Comparison of ENCODE assay signal across 9 cellular contexts in genomic region chr10:133257489-133258065, GRCh38. TPM values are rescaled to one million over a fixed set of nuclear protein-coding genes. Genes with fewer than 3 reads are reported as not detected.
DNase-seq lines count a peak whose midpoint lies in the region; ATAC-seq, FAIRE-seq and TF ChIP-seq lines count a peak whose summit lies in the region.
"Had no signal": no experiment of that assay in that cellular context is flagged by ENCODE, and none has a peak within 500 bp of the region (broad histone marks: within the 10 kb centered on the region; RNA-seq: fewer than 3 reads in every experiment).

No MANE protein-coding gene starts in this region.

- WGBS in pancreas, 2 donors = 2 to 4% methylated on average over 27 of the region's 27 CpGs

- H3K36me3 ChIP-seq in pancreas = no peaks in the 10 kb centered on the region

- no peaks in the 10 kb centered on the region for H3K36me3 Mint-ChIP-seq in glutamatergic neuron (ENCODE audit: unreplicated experiment)

- TF ChIP-seq CTCF in HL-60 (IDR thresholded peaks at IDR 0.05; ENCODE audit: insufficient read depth, low read length) (no peak), glutamatergic neuron (IDR thresholded peaks at IDR 0.05; ENCODE audit: partially characterized antibody, unreplicated experiment) (no peak), pancreas (IDR thresholded peaks at IDR 0.05) (peak in 3 of 4 donors; percentile 13 to 15 (median 14))

- no peaks in the 10 kb centered on the region for H3K9me3 ChIP-seq in pancreas

- H3K27me3 Mint-ChIP-seq in glutamatergic neuron (ENCODE audit: unreplicated experiment) = peaks cover 4% of the 10 kb centered on the region

- ATAC-seq in pancreas (peak; percentile 61 to 79 (median 69)), HG03025 (IDR thresholded peaks at IDR 0.05; ENCODE audit: low FRiP score, unreplicated experiment) (no peak)

- no peak overlapping the region for H3K27ac Mint-ChIP-seq in glutamatergic neuron (ENCODE audit: unreplicated experiment)

- H3K9me3 Mint-ChIP-seq in glutamatergic neuron (ENCODE audit: unreplicated experiment) = peaks cover 2% of the 10 kb centered on the region

- H3K4me3 ChIP-seq in HL-60 (replicated peaks; ENCODE audit: insufficient read depth, low read length) (no peak overlapping the region), pancreas (peak overlapping the region in 2 of 4 donors; percentile 29 to 40)

- H3K27me3 ChIP-seq in HL-60 (ENCODE audit: insufficient read depth, poor library complexity, severe bottlenecking) = no peaks in the 10 kb centered on the region
- H3K27me3 ChIP-seq in pancreas = no peaks in the 10 kb centered on the region

- peaks cover 0 to 26% (median 12%) of the 10 kb centered on the region in 3 donors for H3K4me1 ChIP-seq in pancreas

- peak overlapping the region; percentile 77 for H3K27ac ChIP-seq in HL-60 (replicated peaks)
- peak overlapping the region; percentile 42 to 80 (median 64) for H3K27ac ChIP-seq in pancreas

- H3K4me3 Mint-ChIP-seq in glutamatergic neuron (ENCODE audit: unreplicated experiment) = no peak overlapping the region

- intact Hi-C loops in pancreas (cut with DNase I) = no loop called here

- peaks cover 10% of the 10 kb centered on the region for H3K4me1 Mint-ChIP-seq in glutamatergic neuron (ENCODE audit: low read depth, unreplicated experiment)

- FAIRE-seq in pancreas (lab: Jason Lieb, UNC) = no peak

- peak; percentile 15 for DNase-seq in DMS53 treated with DMSO at 0.1 percent for 48 hours (lab: John Stamatoyannopoulos, UW; ENCODE audit: unreplicated experiment)
- peak; percentile 78 to 85 for DNase-seq in HL-60 (ENCODE audit: low read depth in 1 of 2, low spot score in 1 of 2)
- DNase-seq in activated CD4-positive, alpha-beta T cell treated with anti-CD3 and anti-CD28 coated beads, Interleukin-2, amount 50 U/mL, for 48 hours = peak; percentile 36 to 50
- DNase-seq in glutamatergic neuron = peak; percentile 51
- DNase-seq in pancreas = peak; percentile 76 to 91 (median 84)
- no peak for DNase-seq in central memory CD4-positive, alpha-beta T cell
- no peak for DNase-seq in DMS153 treated with DMSO at 0.1 percent for 48 hours (lab: John Stamatoyannopoulos, UW; ENCODE audit: unreplicated experiment)

RNA-seq across cellular contexts. Expression of gene ADAM8, which starts 19.1 kb away (rescaled TPM):
- total RNA-seq in glutamatergic neuron (ENCODE audit: unreplicated experiment) (5.4 TPM), pancreas (1 to 10 TPM; 2.0 to 9.8 (median 5.0) TPM)
- polyA plus RNA-seq in pancreas = 1 to 10 TPM; 7.2 to 8.5 TPM

RNA-seq across cellular contexts. Expression of gene VENTX, which starts 19.9 kb away (rescaled TPM):
- 1.6 TPM for total RNA-seq in glutamatergic neuron (ENCODE audit: unreplicated experiment)
- under 1 TPM; 0.09 to 0.62 (median 0.34) TPM for total RNA-seq in pancreas
- 1 to 10 TPM in 1 of 2 donors, under 1 TPM in 1; 0.66 to 1.3 TPM for polyA plus RNA-seq in pancreas
- total RNA-seq: T-helper 2 cell treated with Interferon-gamma antibody and Interleukin-4, amounts not matched to agents 100 ng/mL and 5 ng/mL, for 36 hours had no signal

RNA-seq across cellular contexts. Expression of gene UTF1, which starts 27.6 kb away (rescaled TPM):
- total RNA-seq in glutamatergic neuron (ENCODE audit: unreplicated experiment) (0.61 TPM), pancreas (not detected)
- polyA plus RNA-seq in pancreas = not detected
- total RNA-seq: T-helper 2 cell treated with Interferon-gamma antibody and Interleukin-4, amounts not matched to agents 100 ng/mL and 5 ng/mL, for 36 hours had no signal

RNA-seq across cellular contexts. Expression of gene TUBGCP2, which starts 51.1 kb away (rescaled TPM):
- 61.4 TPM for total RNA-seq in glutamatergic neuron (ENCODE audit: unreplicated experiment)
- total RNA-seq in pancreas = 10 to 100 TPM; 23.5 to 33.3 (median 28.9) TPM
- 100 to 1,000 TPM in 1 of 2 donors, 10 to 100 TPM in 1; 97.5 to 161 TPM for polyA plus RNA-seq in pancreas

RNA-seq across cellular contexts. Expression of gene ZNF511, which starts 51.1 kb away (rescaled TPM):
- total RNA-seq in glutamatergic neuron (ENCODE audit: unreplicated experiment) (24.6 TPM), pancreas (10 to 100 TPM; 13.3 to 18.7 (median 16.3) TPM)
- polyA plus RNA-seq in pancreas = 10 to 100 TPM; 28.1 to 40.3 TPM

Comparison
In these comparisons a context has a peak if more than half of its experiments do, and no peak if none do; other contexts are left out.
1. DNase-seq: peak in DMS53 treated with DMSO at 0.1 percent for 48 hours (single experiment), HL-60 (2 of 2), activated CD4-positive, alpha-beta T cell treated with anti-CD3 and anti-CD28 coated beads, Interleukin-2, amount 50 U/mL, for 48 hours (2 of 2), glutamatergic neuron (single experiment) and pancreas (6 of 6); none in central memory CD4-positive, alpha-beta T cell (single experiment) and DMS153 treated with DMSO at 0.1 percent for 48 hours (single experiment).
2. CTCF ChIP-seq: peak in pancreas (3 of 4); none in HL-60 (single experiment) and glutamatergic neuron (single experiment).